8 cellular contexts compared by ENCODE assay signal in genomic region chr3:195558602-195559001, GRCh38. TPM values are rescaled to one million over a fixed set of nuclear protein-coding genes. Genes with fewer than 3 reads are reported as not detected.
DNase-seq lines count a peak whose midpoint lies in the region; ATAC-seq and TF ChIP-seq lines count a peak whose summit lies in the region.

No MANE protein-coding gene starts in this region.

- no peaks in the 10 kb centered on the region for H3K36me3 Mint-ChIP-seq in activated CD8-positive, alpha-beta T cell treated with anti-CD3 and anti-CD28 coated beads, Interleukin-2, amount 10 ng/mL, durations not matched to agents 7 days and 5 days (ENCODE audit: low read depth)

- H3K4me3 ChIP-seq in AG09309 (ENCODE audit: control insufficient read depth, low read depth, low read length): no peak overlapping the region
- H3K4me3 ChIP-seq in GM12864 (ENCODE audit: low read depth, low read length): no peak overlapping the region

- DNase-seq in AG09309 (ENCODE audit: low read depth): peak; percentile 10
- no peak for DNase-seq in GM12864 (ENCODE audit: low read depth)
- DNase-seq in NCI-H2081 (lab: John Stamatoyannopoulos, UW): peak; percentile 41 to 77
- peak; percentile 67 for DNase-seq in activated CD8-positive, alpha-beta T cell treated with anti-CD3 and anti-CD28 coated beads, Interleukin-2, amount 10 ng/mL, durations not matched to agents 7 days and 5 days
- DNase-seq in left lobe of liver (ENCODE audit: low spot score): no peak

- no peak overlapping the region for H3K4me3 Mint-ChIP-seq in activated CD8-positive, alpha-beta T cell treated with anti-CD3 and anti-CD28 coated beads, Interleukin-2, amount 10 ng/mL, durations not matched to agents 7 days and 5 days

- no peak overlapping the region for H3K27ac Mint-ChIP-seq in activated CD8-positive, alpha-beta T cell treated with anti-CD3 and anti-CD28 coated beads, Interleukin-2, amount 10 ng/mL, durations not matched to agents 7 days and 5 days

- CTCF ChIA-PET in activated CD8-positive, alpha-beta T cell treated with anti-CD3 and anti-CD28 coated beads, Interleukin-2, amount 10 ng/mL, durations not matched to agents 7 days and 5 days (lab: Charles Lee): interaction anchor here (0.9 to 1.5 kb wide), 7 partner anchors 8 to 292 kb away, joined by 3 to 7 read pairs (median 5); partner anchors contain the start of gene XXYLT1

- H3K4me1 Mint-ChIP-seq in activated CD8-positive, alpha-beta T cell treated with anti-CD3 and anti-CD28 coated beads, Interleukin-2, amount 10 ng/mL, durations not matched to agents 7 days and 5 days (ENCODE audit: low read depth): peaks cover 29% of the 10 kb centered on the region

- ATAC-seq in activated CD8-positive, alpha-beta T cell treated with anti-CD3 and anti-CD28 coated beads, Interleukin-2, amount 10 ng/mL, durations not matched to agents 7 days and 5 days: peak; percentile 81
- ATAC-seq in left lobe of liver (peak; percentile 38), GM18861 (IDR thresholded peaks at IDR 0.05; ENCODE audit: unreplicated experiment) (no peak), GM18870 (IDR thresholded peaks at IDR 0.05; ENCODE audit: unreplicated experiment) (no peak), HG02588 (IDR thresholded peaks at IDR 0.05; ENCODE audit: unreplicated experiment) (no peak)

- H3K9me3 Mint-ChIP-seq in activated CD8-positive, alpha-beta T cell treated with anti-CD3 and anti-CD28 coated beads, Interleukin-2, amount 10 ng/mL, durations not matched to agents 7 days and 5 days (ENCODE audit: insufficient read depth): no peaks in the 10 kb centered on the region

- no peaks in the 10 kb centered on the region for H3K27me3 Mint-ChIP-seq in activated CD8-positive, alpha-beta T cell treated with anti-CD3 and anti-CD28 coated beads, Interleukin-2, amount 10 ng/mL, durations not matched to agents 7 days and 5 days (ENCODE audit: low read depth)

- POLR2A ChIA-PET in activated CD8-positive, alpha-beta T cell treated with anti-CD3 and anti-CD28 coated beads, Interleukin-2, amount 10 ng/mL, durations not matched to agents 7 days and 5 days (lab: Charles Lee): no interaction called here

- peak; percentile 30 for TF ChIP-seq CTCF in AG09309 (IDR thresholded peaks at IDR 0.05; ENCODE audit: control insufficient read depth, insufficient read depth, low read depth, low read length, missing control alignments)
- TF ChIP-seq CTCF in GM12864 (IDR thresholded peaks at IDR 0.05; ENCODE audit: low read depth, low read length, missing control alignments): peak; percentile 60

RNA-seq across cellular contexts. Expression of gene PPP1R2, which starts 15.5 kb away (rescaled TPM):
- 10 to 100 TPM; 72.0 to 72.6 TPM for total RNA-seq in activated CD8-positive, alpha-beta T cell treated with anti-CD3 and anti-CD28 coated beads, Interleukin-2, amount 10 ng/mL, durations not matched to agents 7 days and 5 days
- 11.8 TPM for total RNA-seq in left lobe of liver

RNA-seq across cellular contexts. Expression of gene APOD, which starts 25.1 kb away (rescaled TPM):
- total RNA-seq in activated CD8-positive, alpha-beta T cell treated with anti-CD3 and anti-CD28 coated beads, Interleukin-2, amount 10 ng/mL, durations not matched to agents 7 days and 5 days: not detected
- 0.25 TPM for total RNA-seq in left lobe of liver

Comparison
In these comparisons a context has a peak if more than half of its experiments do, and no peak if none do; other contexts are left out.
1. DNase-seq: peak in AG09309 (single experiment), NCI-H2081 (2 of 2) and activated CD8-positive, alpha-beta T cell treated with anti-CD3 and anti-CD28 coated beads, Interleukin-2, amount 10 ng/mL, durations not matched to agents 7 days and 5 days (single experiment); none in GM12864 (single experiment) and left lobe of liver (single experiment).
2. ATAC-seq: peak in activated CD8-positive, alpha-beta T cell treated with anti-CD3 and anti-CD28 coated beads, Interleukin-2, amount 10 ng/mL, durations not matched to agents 7 days and 5 days (single experiment) and left lobe of liver (single experiment); none in GM18861 (single experiment), GM18870 (single experiment) and HG02588 (single experiment).